ENCODE assay signal across 9 cellular contexts in genomic region chr9:104869801-104870200, GRCh38. TPM values are rescaled to one million over a fixed set of nuclear protein-coding genes. Genes with fewer than 3 reads are reported as not detected.
DNase-seq lines count a peak whose midpoint lies in the region; ATAC-seq and TF ChIP-seq lines count a peak whose summit lies in the region.
"Had no signal": no experiment of that assay in that cellular context is flagged by ENCODE, and none has a peak within 500 bp of the region (broad histone marks: within the 10 kb centered on the region; RNA-seq: fewer than 3 reads in every experiment).

No MANE protein-coding gene starts in this region.

- intact Hi-C loops in right lobe of liver (cut with DNase I), result loop anchor here in 1 of 2 donors (10.0 kb wide), 1 partner anchor 285 kb away; no protein-coding TSS in a partner anchor
- intact Hi-C loops in CD4-positive, alpha-beta memory T cell (cut with micrococcal nuclease), result no loop called here

- H3K4me1 ChIP-seq in right lobe of liver, result peaks cover 0 to 91% (median 48%) of the 10 kb centered on the region in 4 donors
- H3K4me1 ChIP-seq in CD4-positive, alpha-beta memory T cell (ENCODE audit: insufficient read depth, low read length), result no peaks in the 10 kb centered on the region

- H3K36me3 ChIP-seq in right lobe of liver, result peaks cover 0 to 40% (median 14%) of the 10 kb centered on the region in 4 donors
- H3K36me3 ChIP-seq in CD4-positive, alpha-beta memory T cell (ENCODE audit: insufficient read depth, low read length), result no peaks in the 10 kb centered on the region

- no peaks in the 10 kb centered on the region for H3K9me3 ChIP-seq in right lobe of liver
- no peaks in the 10 kb centered on the region for H3K9me3 ChIP-seq in CD4-positive, alpha-beta memory T cell (ENCODE audit: control insufficient read depth in 1 of 2, low read length in 2 of 2)

- H3K27me3 Mint-ChIP-seq in CD4-positive, alpha-beta memory T cell, result no peaks in the 10 kb centered on the region
- H3K27me3 Mint-ChIP-seq: CD4-positive, CD25-positive, alpha-beta regulatory T cell had no signal

- peaks cover 0 to 4% of the 10 kb centered on the region in 2 donors for H3K36me3 Mint-ChIP-seq in CD4-positive, alpha-beta memory T cell
- H3K36me3 Mint-ChIP-seq: CD4-positive, CD25-positive, alpha-beta regulatory T cell had no signal

- no peak for ATAC-seq in right lobe of liver
- no peak for ATAC-seq in HG03095 (IDR thresholded peaks at IDR 0.05; ENCODE audit: unreplicated experiment)

- no peak for TF ChIP-seq POLR2A in right lobe of liver (IDR thresholded peaks at IDR 0.05)

- no peak overlapping the region for H3K4me3 Mint-ChIP-seq in CD4-positive, alpha-beta memory T cell
- H3K4me3 Mint-ChIP-seq: CD4-positive, CD25-positive, alpha-beta regulatory T cell had no signal

- H3K27me3 ChIP-seq in right lobe of liver, result no peaks in the 10 kb centered on the region
- H3K27me3 ChIP-seq in CD4-positive, alpha-beta memory T cell (ENCODE audit: insufficient read depth, low read length), result no peaks in the 10 kb centered on the region

- CTCF ChIA-PET in CD4-positive, alpha-beta memory T cell (lab: Charles Lee; ENCODE audit: partially characterized antibody), result no interaction called here

- POLR2A ChIA-PET in CD4-positive, alpha-beta memory T cell (lab: Charles Lee; ENCODE audit: partially characterized antibody), result no interaction called here

- 60% methylated on average over 1 of the region's 1 CpG for WGBS in right lobe of liver (ENCODE audit: insufficient coverage, low coverage, low lambda C conversion rate, missing lambda C conversion rate)

- H3K4me1 Mint-ChIP-seq in CD4-positive, alpha-beta memory T cell, result peaks cover 0 to 1% (median 0%) of the 10 kb centered on the region in 4 donors

- TF ChIP-seq CTCF in right lobe of liver (IDR thresholded peaks at IDR 0.05), result no peak

- peaks cover 0 to 4% (median 0%) of the 10 kb centered on the region in 8 donors for H3K9me3 Mint-ChIP-seq in CD4-positive, alpha-beta memory T cell

- DNase-seq in ELR (ENCODE audit: low read depth) (peak; percentile 28), amniotic epithelial cell (ENCODE audit: low read depth) (peak; percentile 50), right lobe of liver (no peak), NCI-H1092 treated with DMSO at 0.1 percent for 48 hours (lab: John Stamatoyannopoulos, UW) (no peak)
- no peak for DNase-seq in stimulated activated CD4-positive, alpha-beta T cell treated with anti-CD3 and anti-CD28 coated beads, Interleukin-15, amount 100 ng/mL, for 24 hours
- no peak for DNase-seq in CD4-positive, alpha-beta memory T cell
- DNase-seq: CD4-positive, CD25-positive, alpha-beta regulatory T cell had no signal

- H3K27ac Mint-ChIP-seq in CD4-positive, alpha-beta memory T cell, result no peak overlapping the region
- H3K27ac Mint-ChIP-seq: CD4-positive, CD25-positive, alpha-beta regulatory T cell had no signal

- H3K4me3 ChIP-seq in right lobe of liver (no peak overlapping the region), skin epidermis (no peak overlapping the region)
- H3K4me3 ChIP-seq in CD4-positive, alpha-beta memory T cell (ENCODE audit: low read length in 2 of 2), result no peak overlapping the region

- peak overlapping the region in 2 of 3 donors; percentile 11 to 85 for H3K27ac ChIP-seq in right lobe of liver
- peak overlapping the region in 13 of 21 experiments; percentile 7 to 74 (median 57) for H3K27ac ChIP-seq in skin epidermis
- H3K27ac ChIP-seq in CD4-positive, alpha-beta memory T cell (ENCODE audit: low read depth, low read length), result no peak overlapping the region

RNA-seq across cellular contexts. Expression of gene ABCA1, which starts 58.2 kb away (rescaled TPM):
- 100 to 1,000 TPM in 1 of 6 experiments, 10 to 100 TPM in 5; 45.8 to 107 (median 61.4) TPM for total RNA-seq in right lobe of liver
- 1 to 10 TPM in 1 of 2 experiments, under 1 TPM in 1; 0.80 to 1.2 TPM for total RNA-seq in CD4-positive, alpha-beta memory T cell
- 1 to 10 TPM in 1 of 2 donors, under 1 TPM in 1; 0.57 to 1.0 TPM for polyA plus RNA-seq in CD4-positive, alpha-beta memory T cell

Comparison
In these comparisons a context has a peak if more than half of its experiments do, and no peak if none do; other contexts are left out.
1. DNase-seq: peak in ELR (single experiment) and amniotic epithelial cell (single experiment); none in right lobe of liver (0 of 3), stimulated activated CD4-positive, alpha-beta T cell treated with anti-CD3 and anti-CD28 coated beads, Interleukin-15, amount 100 ng/mL, for 24 hours (single experiment), CD4-positive, alpha-beta memory T cell (0 of 5) and NCI-H1092 treated with DMSO at 0.1 percent for 48 hours (single experiment).
2. RNA of gene ABCA1, which starts 58.2 kb away (total RNA-seq): 45.8 to 107 TPM in right lobe of liver; 0.80 to 1.2 TPM in CD4-positive, alpha-beta memory T cell; every median in the first group is over 10 times any median in the second.